Comparison of ENCODE assay signal across 14 cellular contexts in genomic region chr3:61439116-61439459, GRCh38.
DNase-seq lines count a peak whose midpoint lies in the region; ATAC-seq and TF ChIP-seq lines count a peak whose summit lies in the region.
"Had no signal": no experiment of that assay in that cellular context is flagged by ENCODE, and none has a peak within 500 bp of the region (broad histone marks: within the 10 kb centered on the region; RNA-seq: fewer than 3 reads in every experiment).

No MANE protein-coding gene starts in this region.

- H3K4me1 Mint-ChIP-seq in progenitor cell of endocrine pancreas (ENCODE audit: low read depth): peaks cover 9% of the 10 kb centered on the region
- H3K4me1 Mint-ChIP-seq: T-cell had no signal

- H3K4me3 ChIP-seq in SJCRH30: no peak overlapping the region
- H3K4me3 ChIP-seq: MG63, SK-N-MC had no signal

- TF ChIP-seq CTCF in progenitor cell of endocrine pancreas (IDR thresholded peaks at IDR 0.05; ENCODE audit: unreplicated experiment): no peak

- no peaks in the 10 kb centered on the region for H3K27me3 ChIP-seq in SJCRH30
- H3K27me3 ChIP-seq: MG63 had no signal

- no peak overlapping the region for H3K4me3 Mint-ChIP-seq in progenitor cell of endocrine pancreas (ENCODE audit: low read depth)
- H3K4me3 Mint-ChIP-seq: CD8-positive, alpha-beta T cell; T-cell had no signal

- ATAC-seq in HG02759 (IDR thresholded peaks at IDR 0.05; ENCODE audit: unreplicated experiment): no peak
- ATAC-seq: CD8-positive, alpha-beta T cell; T-cell had no signal

- H3K36me3 ChIP-seq in SJCRH30: no peaks in the 10 kb centered on the region
- H3K36me3 ChIP-seq: MG63 had no signal

- peak; percentile 2 for DNase-seq in G401 (ENCODE audit: low spot score)
- peak; percentile 34 for DNase-seq in NCI-H146 (lab: John Stamatoyannopoulos, UW)
- peak; percentile 71 to 84 for DNase-seq in SJCRH30
- no peak for DNase-seq in progenitor cell of endocrine pancreas (ENCODE audit: low spot score, unreplicated experiment)
- DNase-seq in stimulated activated naive CD4-positive, alpha-beta T cell treated with Interleukin-2 at 50 U/mL for 16 hours (lab: John Stamatoyannopoulos, UW): no peak
- no peak for DNase-seq in inferior parietal cortex (ENCODE audit: extremely low spot score)
- DNase-seq: CD8-positive, alpha-beta T cell; DMS 273 treated with DMSO at 0.1 percent for 48 hours; EL; MG63; NCI-H1092 treated with DMSO at 0.1 percent for 48 hours; T-cell had no signal

- no peaks in the 10 kb centered on the region for H3K9me3 ChIP-seq in SJCRH30 (replicated peaks)
- H3K9me3 ChIP-seq: MG63 had no signal

- H3K27ac Mint-ChIP-seq in progenitor cell of endocrine pancreas: peak overlapping the region; percentile 47
- H3K27ac Mint-ChIP-seq: CD8-positive, alpha-beta T cell; T-cell had no signal

- peaks cover 16% of the 10 kb centered on the region for H3K4me1 ChIP-seq in SJCRH30

- H3K27ac ChIP-seq in SJCRH30: peak overlapping the region; percentile 23
- H3K27ac ChIP-seq: SK-N-MC had no signal

- in situ Hi-C loops in G401 (cut with HindIII; ENCODE audit: low sequenced_read_pairs): no loop called here

- H3K27me3 Mint-ChIP-seq in progenitor cell of endocrine pancreas: no peaks in the 10 kb centered on the region

- H3K36me3 Mint-ChIP-seq in progenitor cell of endocrine pancreas (ENCODE audit: insufficient read depth): no peaks in the 10 kb centered on the region
- H3K36me3 Mint-ChIP-seq: CD8-positive, alpha-beta T cell; T-cell had no signal

- H3K9me3 Mint-ChIP-seq in progenitor cell of endocrine pancreas (ENCODE audit: low read depth): peaks cover 3% of the 10 kb centered on the region

Comparison
In these comparisons a context has a peak if more than half of its experiments do, and no peak if none do; other contexts are left out.
1. DNase-seq: peak in G401 (single experiment), NCI-H146 (single experiment) and SJCRH30 (2 of 2); none in progenitor cell of endocrine pancreas (single experiment), stimulated activated naive CD4-positive, alpha-beta T cell treated with Interleukin-2 at 50 U/mL for 16 hours (single experiment) and inferior parietal cortex (single experiment).